ENCODE assay signal across 9 cellular contexts in genomic region chrX:120015145-120016067, GRCh38.
DNase-seq lines count a peak whose midpoint lies in the region; ATAC-seq and TF ChIP-seq lines count a peak whose summit lies in the region.
"Had no signal": no experiment of that assay in that cellular context is flagged by ENCODE, and none has a peak within 500 bp of the region (broad histone marks: within the 10 kb centered on the region; RNA-seq: fewer than 3 reads in every experiment).

No MANE protein-coding gene starts in this region.

- CTCF ChIA-PET in activated CD8-positive, alpha-beta memory T cell treated with anti-CD3 and anti-CD28 coated beads, Interleukin-2, amount 10 ng/mL, durations not matched to agents 7 days and 5 days (lab: Charles Lee), result interaction anchor here (0.7 to 1.6 kb wide), 3 partner anchors 9 to 199 kb away, joined by 3 to 7 read pairs (median 4); no protein-coding TSS in a partner anchor

- peaks cover 67% of the 10 kb centered on the region for H3K27me3 Mint-ChIP-seq in activated CD8-positive, alpha-beta memory T cell treated with anti-CD3 and anti-CD28 coated beads, Interleukin-2, amount 10 ng/mL, durations not matched to agents 7 days and 5 days
- H3K27me3 Mint-ChIP-seq in activated naive CD8-positive, alpha-beta T cell treated with anti-CD3 and anti-CD28 coated beads, Interleukin-2, amount 50 U/mL, for 24 hours, result peaks cover 46% of the 10 kb centered on the region

- no peak for DNase-seq in activated CD8-positive, alpha-beta memory T cell treated with anti-CD3 and anti-CD28 coated beads, Interleukin-2, amount 10 ng/mL, durations not matched to agents 7 days and 5 days
- DNase-seq in activated CD8-positive, alpha-beta memory T cell treated with anti-CD3 and anti-CD28 coated beads, Interleukin-2, amount 50 U/mL, for 4 hours, result no peak
- no peak for DNase-seq in activated naive CD8-positive, alpha-beta T cell treated with anti-CD3 and anti-CD28 coated beads, Interleukin-2, amount 50 U/mL, for 24 hours
- DNase-seq in left kidney (ENCODE audit: low read depth, low spot score) (peak; percentile 12), thyroid gland (peak; percentile 34 to 41), caudate nucleus (lab: John Stamatoyannopoulos, UW) (no peak), GM19238 (ENCODE audit: insufficient read length, low spot score) (no peak)
- DNase-seq in stimulated activated CD4-positive, alpha-beta T cell treated with anti-CD3 and anti-CD28 coated beads, Interleukin-2, amount 100 ng/mL, for 24 hours, result no peak
- DNase-seq: EL had no signal

- TF ChIP-seq CTCF in thyroid gland (IDR thresholded peaks at IDR 0.05), result peak in 3 of 6 experiments; percentile 26 to 43 (median 36)

- H3K27ac ChIP-seq in thyroid gland (no peak overlapping the region), caudate nucleus (ENCODE audit: low read depth, low read length) (no peak overlapping the region)

- peak overlapping the region in 1 of 3 donors; percentile 6 for H3K4me3 ChIP-seq in thyroid gland (replicated peaks in 1 of 3)

- peaks cover 14% of the 10 kb centered on the region for H3K4me1 Mint-ChIP-seq in activated CD8-positive, alpha-beta memory T cell treated with anti-CD3 and anti-CD28 coated beads, Interleukin-2, amount 10 ng/mL, durations not matched to agents 7 days and 5 days
- H3K4me1 Mint-ChIP-seq in activated naive CD8-positive, alpha-beta T cell treated with anti-CD3 and anti-CD28 coated beads, Interleukin-2, amount 50 U/mL, for 24 hours, result peaks cover 10% of the 10 kb centered on the region

- no peak for ATAC-seq in activated CD8-positive, alpha-beta memory T cell treated with anti-CD3 and anti-CD28 coated beads, Interleukin-2, amount 10 ng/mL, durations not matched to agents 7 days and 5 days
- ATAC-seq in activated naive CD8-positive, alpha-beta T cell treated with anti-CD3 and anti-CD28 coated beads, Interleukin-2, amount 50 U/mL, for 24 hours, result no peak

- no peaks in the 10 kb centered on the region for H3K36me3 ChIP-seq in thyroid gland

- TF ChIP-seq POLR2A in thyroid gland (IDR thresholded peaks at IDR 0.05), result no peak

- no peaks in the 10 kb centered on the region for H3K9me3 ChIP-seq in thyroid gland

- H3K4me1 ChIP-seq in thyroid gland, result no peaks in the 10 kb centered on the region

- H3K9me3 Mint-ChIP-seq in activated CD8-positive, alpha-beta memory T cell treated with anti-CD3 and anti-CD28 coated beads, Interleukin-2, amount 10 ng/mL, durations not matched to agents 7 days and 5 days (ENCODE audit: low read depth), result no peaks in the 10 kb centered on the region
- no peaks in the 10 kb centered on the region for H3K9me3 Mint-ChIP-seq in activated naive CD8-positive, alpha-beta T cell treated with anti-CD3 and anti-CD28 coated beads, Interleukin-2, amount 50 U/mL, for 24 hours

- no peaks in the 10 kb centered on the region for H3K36me3 Mint-ChIP-seq in activated CD8-positive, alpha-beta memory T cell treated with anti-CD3 and anti-CD28 coated beads, Interleukin-2, amount 10 ng/mL, durations not matched to agents 7 days and 5 days
- no peaks in the 10 kb centered on the region for H3K36me3 Mint-ChIP-seq in activated naive CD8-positive, alpha-beta T cell treated with anti-CD3 and anti-CD28 coated beads, Interleukin-2, amount 50 U/mL, for 24 hours (ENCODE audit: low read depth)

- peak overlapping the region; percentile 67 for H3K27ac Mint-ChIP-seq in activated CD8-positive, alpha-beta memory T cell treated with anti-CD3 and anti-CD28 coated beads, Interleukin-2, amount 10 ng/mL, durations not matched to agents 7 days and 5 days
- no peak overlapping the region for H3K27ac Mint-ChIP-seq in activated naive CD8-positive, alpha-beta T cell treated with anti-CD3 and anti-CD28 coated beads, Interleukin-2, amount 50 U/mL, for 24 hours

- H3K27me3 ChIP-seq in thyroid gland, result no peaks in the 10 kb centered on the region

- peak overlapping the region; percentile 58 for H3K4me3 Mint-ChIP-seq in activated CD8-positive, alpha-beta memory T cell treated with anti-CD3 and anti-CD28 coated beads, Interleukin-2, amount 10 ng/mL, durations not matched to agents 7 days and 5 days
- H3K4me3 Mint-ChIP-seq in activated naive CD8-positive, alpha-beta T cell treated with anti-CD3 and anti-CD28 coated beads, Interleukin-2, amount 50 U/mL, for 24 hours, result peak overlapping the region; percentile 56

- WGBS in thyroid gland, 2 donors, result 1 to 2% methylated on average over 22 to 34 of the region's 58 CpGs

- intact Hi-C loops in thyroid gland (cut with DNase I), result no loop called here

Comparison
In these comparisons a context has a peak if more than half of its experiments do, and no peak if none do; other contexts are left out.
1. DNase-seq: peak in left kidney (single experiment) and thyroid gland (2 of 2); none in activated CD8-positive, alpha-beta memory T cell treated with anti-CD3 and anti-CD28 coated beads, Interleukin-2, amount 10 ng/mL, durations not matched to agents 7 days and 5 days (single experiment), activated CD8-positive, alpha-beta memory T cell treated with anti-CD3 and anti-CD28 coated beads, Interleukin-2, amount 50 U/mL, for 4 hours (single experiment), activated naive CD8-positive, alpha-beta T cell treated with anti-CD3 and anti-CD28 coated beads, Interleukin-2, amount 50 U/mL, for 24 hours (single experiment), caudate nucleus (0 of 61), GM19238 (single experiment) and stimulated activated CD4-positive, alpha-beta T cell treated with anti-CD3 and anti-CD28 coated beads, Interleukin-2, amount 100 ng/mL, for 24 hours (0 of 2).